1 cellular context compared by ENCODE assay signal in genomic region chr11:65225284-65226102, GRCh38.
TF ChIP-seq lines count a peak whose summit lies in the region.

No MANE protein-coding gene starts in this region.

TF ChIP-seq in H1, 55 proteins besides CTCF, POLR2A, EP300 and RAD21:
- no peak for TF ChIP-seq RFX5 (IDR thresholded peaks at IDR 0.05; ENCODE audit: borderline replicate concordance, low read depth, low read length)
- 0 out of 2 replicates have a peak, but pooled peaks have one; percentile 56 for TF ChIP-seq BACH1 (IDR thresholded peaks at IDR 0.05; ENCODE audit: low read length)
- TF ChIP-seq SIRT6 (IDR thresholded peaks at IDR 0.05; ENCODE audit: low read length), result no peak
- TF ChIP-seq CHD1 (IDR thresholded peaks at IDR 0.05; ENCODE audit: low read depth, low read length), result 0 out of 2 replicates have a peak, but pooled peaks have one; percentile 25
- TF ChIP-seq HDAC2 (IDR thresholded peaks at IDR 0.05; ENCODE audit: borderline replicate concordance in 1 of 2, low read depth in 2 of 2, low read length in 2 of 2), result no peak
- TF ChIP-seq SAP30 (IDR thresholded peaks at IDR 0.05; ENCODE audit: insufficient read depth, insufficient replicate concordance, low read length), result no peak
- 0 out of 2 replicates have a peak, but pooled peaks have one; percentile 11 for TF ChIP-seq POLR2AphosphoS5 (IDR thresholded peaks at IDR 0.05; ENCODE audit: low read depth, low read length)
- no peak for TF ChIP-seq BCL11A (IDR thresholded peaks at IDR 0.05; ENCODE audit: low read depth in 2 of 2, low read length in 2 of 2)
- TF ChIP-seq CREB1 (IDR thresholded peaks at IDR 0.05), result no peak
- 0 out of 2 replicates have a peak, but pooled peaks have one; percentile 70 for TF ChIP-seq RBBP5 (IDR thresholded peaks at IDR 0.05; ENCODE audit: borderline replicate concordance, low read depth, low read length)
- no peak for TF ChIP-seq GABPA (IDR thresholded peaks at IDR 0.05; ENCODE audit: borderline replicate concordance, insufficient read depth, low read length)
- TF ChIP-seq CHD2 (IDR thresholded peaks at IDR 0.05; ENCODE audit: low read length), result no peak
- TF ChIP-seq ASH2L (IDR thresholded peaks at IDR 0.05; ENCODE audit: low read length), result peak; percentile 74
- no peak for TF ChIP-seq RXRA (IDR thresholded peaks at IDR 0.05; ENCODE audit: insufficient read depth, low read depth, low read length)
- no peak for TF ChIP-seq EGR1 (IDR thresholded peaks at IDR 0.05; ENCODE audit: borderline replicate concordance, low read depth, low read length)
- TF ChIP-seq TAF1 (IDR thresholded peaks at IDR 0.05; ENCODE audit: low read depth, low read length), result no peak
- no peak for TF ChIP-seq KDM4A (IDR thresholded peaks at IDR 0.05; ENCODE audit: low read depth, low read length, severe bottlenecking)
- no peak for TF ChIP-seq E2F6 (IDR thresholded peaks at IDR 0.05)
- TF ChIP-seq GTF2F1 (IDR thresholded peaks at IDR 0.05; ENCODE audit: borderline replicate concordance, low read depth, low read length), result no peak
- no peak for TF ChIP-seq CHD7 (IDR thresholded peaks at IDR 0.05; ENCODE audit: insufficient replicate concordance, low read length)
- no peak for TF ChIP-seq KDM1A (IDR thresholded peaks at IDR 0.05; ENCODE audit: borderline replicate concordance, low read length)
- peak; percentile 79; the same call in 1 of the 2 replicates for TF ChIP-seq TBP (IDR thresholded peaks at IDR 0.05; ENCODE audit: low read depth, low read length)
- 0 out of 2 replicates have a peak, but pooled peaks have one; percentile 19 for TF ChIP-seq MAFK (IDR thresholded peaks at IDR 0.05; ENCODE audit: low read depth, low read length)
- TF ChIP-seq SP2 (IDR thresholded peaks at IDR 0.05; ENCODE audit: low read length), result no peak
- TF ChIP-seq KDM5A (IDR thresholded peaks at IDR 0.05; ENCODE audit: low read length), result no peak
- no peak for TF ChIP-seq ZNF274 (IDR thresholded peaks at IDR 0.05; ENCODE audit: borderline replicate concordance, extremely low read depth, low read length)
- TF ChIP-seq SUZ12 (IDR thresholded peaks at IDR 0.05; ENCODE audit: low read length), result no peak
- no peak for TF ChIP-seq CTBP2 (IDR thresholded peaks at IDR 0.05; ENCODE audit: borderline replicate concordance, insufficient read depth, insufficient read length, low read length)
- TF ChIP-seq SIX5 (IDR thresholded peaks at IDR 0.05; ENCODE audit: low read depth, low read length), result no peak
- no peak for TF ChIP-seq NANOG (IDR thresholded peaks at IDR 0.05; ENCODE audit: insufficient read depth, low read depth, low read length, poor library complexity, severe bottlenecking)
- no peak for TF ChIP-seq FOSL1 (IDR thresholded peaks at IDR 0.05; ENCODE audit: insufficient read depth, low read depth, low read length)
- no peak for TF ChIP-seq NRF1 (IDR thresholded peaks at IDR 0.05; ENCODE audit: low read depth, low read length)
- TF ChIP-seq HDAC6 (IDR thresholded peaks at IDR 0.05; ENCODE audit: low read depth, low read length), result no peak
- TF ChIP-seq CEBPB (IDR thresholded peaks at IDR 0.05; ENCODE audit: low read depth, low read length), result no peak
- no peak for TF ChIP-seq CBX8 (IDR thresholded peaks at IDR 0.05; ENCODE audit: borderline replicate concordance, low read depth, low read length)
- TF ChIP-seq RNF2 (IDR thresholded peaks at IDR 0.05; ENCODE audit: borderline replicate concordance, low read depth, low read length, missing control alignments, poor library complexity, severe bottlenecking), result no peak
- no peak for TF ChIP-seq SIN3A (conservative IDR thresholded peaks at IDR 0.05 in 1 of 2, IDR thresholded peaks at IDR 0.05 in 1 of 2; ENCODE audit: low read depth in 1 of 2, low read length in 2 of 2)
- TF ChIP-seq CBX5 (IDR thresholded peaks at IDR 0.05; ENCODE audit: low read depth, low read length), result no peak
- TF ChIP-seq JUND (IDR thresholded peaks at IDR 0.05; ENCODE audit: low read length), result no peak
- TF ChIP-seq JUN (IDR thresholded peaks at IDR 0.05; ENCODE audit: low read depth, low read length), result no peak
- no peak for TF ChIP-seq BRCA1 (IDR thresholded peaks at IDR 0.05; ENCODE audit: low read depth, low read length)
